In the genomic region with DNA sequence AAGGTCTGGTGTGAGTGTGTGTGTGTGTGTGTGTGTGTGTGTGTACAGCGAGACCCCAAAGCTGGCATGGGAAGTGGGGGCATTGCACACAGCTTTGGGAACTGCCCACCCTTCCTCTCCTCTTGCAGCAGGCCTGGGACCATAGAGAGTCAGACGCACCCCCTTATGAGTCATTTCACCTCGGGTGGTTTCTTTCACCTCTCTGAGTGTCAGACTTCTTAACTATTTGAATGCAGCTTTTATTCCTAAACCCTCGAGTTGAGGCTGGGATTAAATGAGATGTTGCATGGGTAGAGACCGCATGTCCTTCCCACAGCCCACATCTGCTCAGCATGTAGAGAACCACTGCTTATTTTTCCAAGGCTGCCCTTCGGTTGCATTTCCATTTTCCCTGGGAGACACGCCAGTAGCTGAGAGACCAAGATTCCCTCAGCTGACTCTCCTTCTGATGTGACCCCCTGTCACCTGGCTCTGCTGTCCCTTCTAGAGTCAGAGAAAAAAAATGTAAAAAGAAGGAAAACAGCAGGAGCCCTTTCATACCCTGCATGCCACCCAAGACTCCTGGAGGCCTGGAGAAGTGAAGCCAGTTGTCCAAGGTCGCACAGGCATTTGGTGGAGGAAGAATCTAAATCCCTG, we compare ENCODE assay signal across 8 cellular contexts.
DNase-seq lines count a peak whose midpoint lies in the region; ATAC-seq, FAIRE-seq and TF ChIP-seq lines count a peak whose summit lies in the region.
"Had no signal": no experiment of that assay in that cellular context is flagged by ENCODE, and none has a peak within 500 bp of the region (broad histone marks: within the 10 kb centered on the region; RNA-seq: fewer than 3 reads in every experiment).

No MANE protein-coding gene starts in this region.

- TF ChIP-seq RAD21 in GM12878 (IDR thresholded peaks at IDR 0.05; ENCODE audit: insufficient read depth, low read depth, low read length), result no peak

- H3K9me3 ChIP-seq in GM12878 (replicated peaks; ENCODE audit: control insufficient read depth, insufficient read depth, low read length) (no peaks in the 10 kb centered on the region), skeletal muscle satellite cell (replicated peaks; ENCODE audit: low read length) (no peaks in the 10 kb centered on the region)
- H3K9me3 ChIP-seq: pancreas had no signal

- no peak for TF ChIP-seq POLR2A in GM12878 (IDR thresholded peaks at IDR 0.05; ENCODE audit: low read depth, low read length)

- POLR2A ChIA-PET in GM12878 (lab: Charles Lee), result no interaction called here

- no peak for TF ChIP-seq CTCF in GM12878 (IDR thresholded peaks at IDR 0.05 in 2 of 3, conservative IDR thresholded peaks at IDR 0.05 in 1 of 3; ENCODE audit: control insufficient read depth in 2 of 3, extremely low read depth in 1 of 3, insufficient read depth in 1 of 3, low read depth in 3 of 3, low read length in 3 of 3)

- SMC1A ChIA-PET in GM12878 (lab: Charles Lee; ENCODE audit: uncharacterized antibody, unreplicated experiment), result interaction anchor here (0.6 to 1.3 kb wide), 2 partner anchors 47 to 57 kb away, joined by 3 read pairs; no protein-coding TSS in a partner anchor

- ATAC-seq in GM18909 (IDR thresholded peaks at IDR 0.05; ENCODE audit: poor library complexity, unreplicated experiment) (peak; percentile 36), HG03039 (IDR thresholded peaks at IDR 0.05; ENCODE audit: unreplicated experiment) (peak; percentile 42), GM12878 (peak; percentile 71), GM21367 (IDR thresholded peaks at IDR 0.05; ENCODE audit: unreplicated experiment) (no peak)

- RAD21 ChIA-PET in GM12878 (lab: Charles Lee; ENCODE audit: unreplicated experiment), result interaction anchor here (1.2 to 1.3 kb wide), 2 partner anchors 18 to 87 kb away, joined by 3 to 4 read pairs; no protein-coding TSS in a partner anchor

- CTCF ChIA-PET in GM12878 (lab: Yijun Ruan, JAX), result interaction anchor here (1.2 kb wide), 1 partner anchor 275 kb away, joined by 5 read pairs; no protein-coding TSS in a partner anchor

- WGBS in GM12878 (ENCODE audit: insufficient coverage, insufficient replicate concordance, low lambda C conversion rate, missing lambda C conversion rate), result 26% methylated on average over 8 of the region's 8 CpGs

- peak; percentile 47 to 62; a peak in 2 of 4 replicates for TF ChIP-seq EP300 in GM12878 (IDR thresholded peaks at IDR 0.05; ENCODE audit: borderline replicate concordance in 1 of 2, control insufficient read depth in 1 of 2, low read depth in 2 of 2, low read length in 2 of 2)

- no peaks in the 10 kb centered on the region for H3K79me2 ChIP-seq in GM12878 (ENCODE audit: control insufficient read depth, insufficient read depth, low read length)

- FAIRE-seq in GM12878 (lab: Jason Lieb, UNC), result no peak
- FAIRE-seq: pancreas had no signal

- peaks cover 40% of the 10 kb centered on the region for H3K4me1 ChIP-seq in GM12878 (ENCODE audit: control insufficient read depth, insufficient read depth, low read length)
- H3K4me1 ChIP-seq in skeletal muscle satellite cell (ENCODE audit: control insufficient read depth, insufficient read depth, low read length), result peaks cover 41% of the 10 kb centered on the region

- in situ Hi-C loops in GM12878 (cut with MboI), result no loop called here

- no peak for DNase-seq in GM12878 (ENCODE audit: low read depth, low spot score)
- DNase-seq in mesenteric fat pad (ENCODE audit: low spot score), result no peak
- no peak for DNase-seq in SW 1271 (lab: John Stamatoyannopoulos, UW)

- peak overlapping the region; percentile 38; the same call in 1 of the 2 replicates for H3K4me2 ChIP-seq in GM12878 (ENCODE audit: control insufficient read depth, insufficient read depth)
- H3K4me2 ChIP-seq in skeletal muscle satellite cell (ENCODE audit: low read length), result peak overlapping the region; percentile 53

- H3K9ac ChIP-seq in GM12878 (ENCODE audit: control insufficient read depth, insufficient read depth, low read length) (no peak overlapping the region), skeletal muscle satellite cell (ENCODE audit: low read depth, low read length) (no peak overlapping the region)

- no TSS peak for BruUV-seq in GM12878 (replicated peaks; lab: Mats Ljungman, UMichigan)

- H3K27me3 ChIP-seq in GM12878 (replicated peaks in 1 of 2; ENCODE audit: control insufficient read depth in 2 of 2, insufficient read depth in 2 of 2, low read length in 1 of 2) (no peaks in the 10 kb centered on the region), skeletal muscle satellite cell (ENCODE audit: control insufficient read depth, insufficient read depth, low read length) (peaks cover 3% of the 10 kb centered on the region)
- H3K27me3 ChIP-seq: pancreas had no signal

- H2AFZ ChIP-seq in GM12878 (ENCODE audit: control insufficient read depth, low read depth, low read length), result no peak overlapping the region

- no peak overlapping the region for H3K4me3 ChIP-seq in GM12878
- no peak overlapping the region for H3K4me3 ChIP-seq in skeletal muscle satellite cell (ENCODE audit: low read length)
- H3K4me3 ChIP-seq: pancreas had no signal

- intact Hi-C loops in GM12878 (cut with micrococcal nuclease; ENCODE audit: unreplicated experiment), result loop anchor here (5.0 kb wide), 1 partner anchor 271 kb away; a partner anchor contains a TSS

- no peaks in the 10 kb centered on the region for H4K20me1 ChIP-seq in GM12878 (ENCODE audit: control insufficient read depth, insufficient read depth)

- H3K36me3 ChIP-seq in GM12878 (ENCODE audit: control insufficient read depth in 2 of 2, insufficient read depth in 2 of 2, low read length in 1 of 2) (no peaks in the 10 kb centered on the region), skeletal muscle satellite cell (ENCODE audit: insufficient read depth, low read length) (no peaks in the 10 kb centered on the region)
- H3K36me3 ChIP-seq: pancreas had no signal

- no peak overlapping the region for H3K27ac ChIP-seq in GM12878 (ENCODE audit: control insufficient read depth, insufficient read depth)
- H3K27ac ChIP-seq: pancreas had no signal

TF ChIP-seq in GM12878, 131 proteins besides CTCF, POLR2A, EP300 and RAD21 (continues in another document):
- TF ChIP-seq NFYA (IDR thresholded peaks at IDR 0.05; ENCODE audit: borderline replicate concordance, low read depth, low read length) (no peak), ESRRA (IDR thresholded peaks at IDR 0.05; ENCODE audit: low read length) (no peak), NBN (IDR thresholded peaks at IDR 0.05) (0 out of 2 replicates have a peak, but pooled peaks have one; percentile 19), SUZ12 (IDR thresholded peaks at IDR 0.05; ENCODE audit: unreplicated experiment) (no peak), HDAC6 (IDR thresholded peaks at IDR 0.05; ENCODE audit: unreplicated experiment) (no peak), HCFC1 (IDR thresholded peaks at IDR 0.05; ENCODE audit: low read length) (no peak)
- TF ChIP-seq, protein P1, sequence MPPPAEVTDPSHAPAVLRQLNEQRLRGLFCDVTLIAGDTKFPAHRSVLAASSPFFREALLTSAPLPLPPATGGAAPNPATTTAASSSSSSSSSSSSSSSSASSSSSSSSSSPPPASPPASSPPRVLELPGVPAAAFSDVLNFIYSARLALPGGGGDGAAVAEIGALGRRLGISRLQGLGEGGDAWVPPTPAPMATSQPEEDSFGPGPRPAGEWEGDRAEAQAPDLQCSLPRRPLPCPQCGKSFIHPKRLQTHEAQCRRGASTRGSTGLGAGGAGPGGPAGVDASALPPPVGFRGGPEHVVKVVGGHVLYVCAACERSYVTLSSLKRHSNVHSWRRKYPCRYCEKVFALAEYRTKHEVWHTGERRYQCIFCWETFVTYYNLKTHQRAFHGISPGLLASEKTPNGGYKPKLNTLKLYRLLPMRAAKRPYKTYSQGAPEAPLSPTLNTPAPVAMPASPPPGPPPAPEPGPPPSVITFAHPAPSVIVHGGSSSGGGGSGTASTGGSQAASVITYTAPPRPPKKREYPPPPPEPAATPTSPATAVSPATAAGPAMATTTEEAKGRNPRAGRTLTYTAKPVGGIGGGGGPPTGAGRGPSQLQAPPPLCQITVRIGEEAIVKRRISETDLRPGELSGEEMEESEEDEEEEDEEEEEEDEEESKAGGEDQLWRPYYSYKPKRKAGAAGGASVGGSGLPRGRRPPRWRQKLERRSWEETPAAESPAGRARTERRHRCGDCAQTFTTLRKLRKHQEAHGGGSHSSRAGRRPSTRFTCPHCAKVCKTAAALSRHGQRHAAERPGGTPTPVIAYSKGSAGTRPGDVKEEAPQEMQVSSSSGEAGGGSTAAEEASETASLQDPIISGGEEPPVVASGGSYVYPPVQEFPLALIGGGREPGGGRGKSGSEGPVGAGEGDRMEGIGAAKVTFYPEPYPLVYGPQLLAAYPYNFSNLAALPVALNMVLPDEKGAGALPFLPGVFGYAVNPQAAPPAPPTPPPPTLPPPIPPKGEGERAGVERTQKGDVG (CRISPR knock-in tag; IDR thresholded peaks at IDR 0.05), result no peak
- TF ChIP-seq, protein P2, sequence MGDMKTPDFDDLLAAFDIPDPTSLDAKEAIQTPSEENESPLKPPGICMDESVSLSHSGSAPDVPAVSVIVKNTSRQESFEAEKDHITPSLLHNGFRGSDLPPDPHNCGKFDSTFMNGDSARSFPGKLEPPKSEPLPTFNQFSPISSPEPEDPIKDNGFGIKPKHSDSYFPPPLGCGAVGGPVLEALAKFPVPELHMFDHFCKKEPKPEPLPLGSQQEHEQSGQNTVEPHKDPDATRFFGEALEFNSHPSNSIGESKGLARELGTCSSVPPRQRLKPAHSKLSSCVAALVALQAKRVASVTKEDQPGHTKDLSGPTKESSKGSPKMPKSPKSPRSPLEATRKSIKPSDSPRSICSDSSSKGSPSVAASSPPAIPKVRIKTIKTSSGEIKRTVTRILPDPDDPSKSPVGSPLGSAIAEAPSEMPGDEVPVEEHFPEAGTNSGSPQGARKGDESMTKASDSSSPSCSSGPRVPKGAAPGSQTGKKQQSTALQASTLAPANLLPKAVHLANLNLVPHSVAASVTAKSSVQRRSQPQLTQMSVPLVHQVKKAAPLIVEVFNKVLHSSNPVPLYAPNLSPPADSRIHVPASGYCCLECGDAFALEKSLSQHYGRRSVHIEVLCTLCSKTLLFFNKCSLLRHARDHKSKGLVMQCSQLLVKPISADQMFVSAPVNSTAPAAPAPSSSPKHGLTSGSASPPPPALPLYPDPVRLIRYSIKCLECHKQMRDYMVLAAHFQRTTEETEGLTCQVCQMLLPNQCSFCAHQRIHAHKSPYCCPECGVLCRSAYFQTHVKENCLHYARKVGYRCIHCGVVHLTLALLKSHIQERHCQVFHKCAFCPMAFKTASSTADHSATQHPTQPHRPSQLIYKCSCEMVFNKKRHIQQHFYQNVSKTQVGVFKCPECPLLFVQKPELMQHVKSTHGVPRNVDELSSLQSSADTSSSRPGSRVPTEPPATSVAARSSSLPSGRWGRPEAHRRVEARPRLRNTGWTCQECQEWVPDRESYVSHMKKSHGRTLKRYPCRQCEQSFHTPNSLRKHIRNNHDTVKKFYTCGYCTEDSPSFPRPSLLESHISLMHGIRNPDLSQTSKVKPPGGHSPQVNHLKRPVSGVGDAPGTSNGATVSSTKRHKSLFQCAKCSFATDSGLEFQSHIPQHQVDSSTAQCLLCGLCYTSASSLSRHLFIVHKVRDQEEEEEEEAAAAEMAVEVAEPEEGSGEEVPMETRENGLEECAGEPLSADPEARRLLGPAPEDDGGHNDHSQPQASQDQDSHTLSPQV (IDR thresholded peaks at IDR 0.05), result no peak
